3 cellular contexts compared by ENCODE assay signal in the genomic region with DNA sequence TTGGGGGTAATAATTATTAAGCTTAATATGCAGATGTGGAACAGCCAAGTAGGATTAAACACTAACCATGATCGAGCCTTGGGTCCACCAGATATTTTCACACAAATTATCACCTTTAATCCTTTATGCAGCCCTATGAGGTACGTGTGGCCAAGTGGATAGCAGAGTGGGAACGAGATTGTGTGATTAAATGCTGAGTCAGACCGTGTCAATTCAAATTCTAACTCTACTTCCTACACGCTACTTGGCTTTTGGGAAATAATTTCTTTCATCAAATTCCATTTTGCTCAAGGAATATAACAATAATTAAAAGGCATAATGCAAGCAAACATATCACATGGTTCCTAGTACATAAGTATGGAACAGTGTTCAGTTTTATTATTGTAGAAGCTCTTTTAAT.
TF ChIP-seq lines count a peak whose summit lies in the region.

No MANE protein-coding gene starts in this region.

TF ChIP-seq in HepG2, 621 proteins besides CTCF, POLR2A, EP300 and RAD21:
- TF ChIP-seq MED13 (CRISPR knock-in tag; IDR thresholded peaks at IDR 0.05): no peak
- no peak for TF ChIP-seq NFATC3 (CRISPR knock-in tag; IDR thresholded peaks at IDR 0.05)
- TF ChIP-seq ZFP90 (CRISPR knock-in tag; IDR thresholded peaks at IDR 0.05; ENCODE audit: borderline replicate concordance): no peak
- TF ChIP-seq ZBTB21 (CRISPR knock-in tag; IDR thresholded peaks at IDR 0.05): no peak
- TF ChIP-seq AKAP8 (CRISPR knock-in tag; IDR thresholded peaks at IDR 0.05): no peak
- TF ChIP-seq MAFF (IDR thresholded peaks at IDR 0.05; ENCODE audit: low read depth, low read length): peak; percentile 73
- TF ChIP-seq PPARG (CRISPR knock-in tag; conservative IDR thresholded peaks at IDR 0.05): no peak
- TF ChIP-seq PAF1 (CRISPR knock-in tag; IDR thresholded peaks at IDR 0.05): no peak
- no peak for TF ChIP-seq CCDC6 (CRISPR knock-in tag; IDR thresholded peaks at IDR 0.05)
- no peak for TF ChIP-seq ZZZ3 (CRISPR knock-in tag; IDR thresholded peaks at IDR 0.05; ENCODE audit: borderline replicate concordance)
- no peak for TF ChIP-seq ZNF737 (CRISPR knock-in tag; IDR thresholded peaks at IDR 0.05; ENCODE audit: borderline replicate concordance)
- TF ChIP-seq MAFK (conservative IDR thresholded peaks at IDR 0.05 in 1 of 2, IDR thresholded peaks at IDR 0.05 in 1 of 2; ENCODE audit: low read length in 2 of 2): peak; percentile 81 to 89
TF ChIP-seq in HepG2: peak in this region for 2.

TF ChIP-seq in IMR-90, 13 proteins besides CTCF, POLR2A, EP300 and RAD21:
- TF ChIP-seq, protein P1, sequence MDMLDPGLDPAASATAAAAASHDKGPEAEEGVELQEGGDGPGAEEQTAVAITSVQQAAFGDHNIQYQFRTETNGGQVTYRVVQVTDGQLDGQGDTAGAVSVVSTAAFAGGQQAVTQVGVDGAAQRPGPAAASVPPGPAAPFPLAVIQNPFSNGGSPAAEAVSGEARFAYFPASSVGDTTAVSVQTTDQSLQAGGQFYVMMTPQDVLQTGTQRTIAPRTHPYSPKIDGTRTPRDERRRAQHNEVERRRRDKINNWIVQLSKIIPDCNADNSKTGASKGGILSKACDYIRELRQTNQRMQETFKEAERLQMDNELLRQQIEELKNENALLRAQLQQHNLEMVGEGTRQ (IDR thresholded peaks at IDR 0.05; ENCODE audit: low read depth, low read length): no peak
- 0 out of 2 replicates have a peak, but pooled peaks have one; percentile 28 for TF ChIP-seq MAFK (IDR thresholded peaks at IDR 0.05; ENCODE audit: low read depth, low read length)

TF ChIP-seq in H1, 55 proteins besides CTCF, POLR2A, EP300 and RAD21:
- TF ChIP-seq JUN (IDR thresholded peaks at IDR 0.05; ENCODE audit: low read depth, low read length) (no peak), CBX8 (IDR thresholded peaks at IDR 0.05; ENCODE audit: borderline replicate concordance, low read depth, low read length) (no peak), TCF12 (IDR thresholded peaks at IDR 0.05; ENCODE audit: low read depth, low read length) (no peak)
